In the genomic region with DNA sequence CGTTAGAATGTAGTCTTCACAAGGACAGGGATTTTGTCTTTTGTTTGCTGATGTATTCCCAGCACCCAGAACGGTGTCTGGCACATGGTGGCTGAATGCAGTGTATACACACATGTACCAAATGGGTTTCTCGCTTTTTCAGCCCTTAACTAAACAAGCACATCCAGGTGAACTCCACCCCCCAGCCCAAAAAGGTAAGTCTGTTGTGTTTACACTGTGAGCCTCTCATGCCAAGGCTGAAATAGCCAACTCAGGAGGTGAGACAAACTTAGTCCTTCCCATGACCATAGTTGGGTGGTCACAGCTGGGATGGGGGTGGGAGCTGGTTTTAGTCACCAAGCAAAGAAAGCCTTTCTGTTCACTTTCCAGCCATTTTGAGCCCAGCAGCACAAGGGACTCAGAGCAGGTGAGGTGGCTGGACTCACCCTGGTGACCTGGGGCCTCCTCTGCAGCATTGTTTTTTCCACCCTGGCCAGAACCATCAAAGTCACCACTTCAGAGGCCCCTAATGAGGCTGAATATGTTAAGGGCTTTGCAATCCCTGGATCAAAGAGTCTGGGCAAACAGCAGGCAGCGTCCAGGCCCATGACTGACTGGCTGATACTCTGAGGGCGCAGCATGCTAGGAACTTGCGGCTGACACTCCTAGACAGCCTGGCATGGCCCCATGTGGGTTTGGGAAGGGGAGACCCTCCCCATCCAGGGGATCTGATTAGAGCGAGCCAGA, we compare ENCODE assay signal across 1 cellular context.
TF ChIP-seq lines count a peak whose summit lies in the region.

No MANE protein-coding gene starts in this region.

TF ChIP-seq in IMR-90, 13 proteins besides CTCF, POLR2A, EP300 and RAD21:
- TF ChIP-seq MAFK (IDR thresholded peaks at IDR 0.05; ENCODE audit: low read depth, low read length) (no peak), BHLHE40 (IDR thresholded peaks at IDR 0.05; ENCODE audit: low read depth, low read length) (no peak), MAZ (IDR thresholded peaks at IDR 0.05; ENCODE audit: borderline replicate concordance, low read depth, low read length) (no peak), CHD1 (IDR thresholded peaks at IDR 0.05; ENCODE audit: low read depth, low read length) (no peak), RCOR1 (IDR thresholded peaks at IDR 0.05; ENCODE audit: insufficient replicate concordance, low read length) (no peak), CEBPB (IDR thresholded peaks at IDR 0.05; ENCODE audit: low read depth, low read length) (no peak), NFE2L2 (IDR thresholded peaks at IDR 0.05; ENCODE audit: low read depth, low read length) (no peak), SMC3 (IDR thresholded peaks at IDR 0.05; ENCODE audit: low read depth, low read length) (no peak), RFX5 (IDR thresholded peaks at IDR 0.05; ENCODE audit: low read depth, low read length) (no peak), MXI1 (IDR thresholded peaks at IDR 0.05; ENCODE audit: borderline replicate concordance, low read depth, low read length) (no peak), FOS (IDR thresholded peaks at IDR 0.05; ENCODE audit: low read depth, low read length) (no peak)
- TF ChIP-seq, protein P1, sequence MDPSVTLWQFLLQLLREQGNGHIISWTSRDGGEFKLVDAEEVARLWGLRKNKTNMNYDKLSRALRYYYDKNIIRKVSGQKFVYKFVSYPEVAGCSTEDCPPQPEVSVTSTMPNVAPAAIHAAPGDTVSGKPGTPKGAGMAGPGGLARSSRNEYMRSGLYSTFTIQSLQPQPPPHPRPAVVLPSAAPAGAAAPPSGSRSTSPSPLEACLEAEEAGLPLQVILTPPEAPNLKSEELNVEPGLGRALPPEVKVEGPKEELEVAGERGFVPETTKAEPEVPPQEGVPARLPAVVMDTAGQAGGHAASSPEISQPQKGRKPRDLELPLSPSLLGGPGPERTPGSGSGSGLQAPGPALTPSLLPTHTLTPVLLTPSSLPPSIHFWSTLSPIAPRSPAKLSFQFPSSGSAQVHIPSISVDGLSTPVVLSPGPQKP (IDR thresholded peaks at IDR 0.05; ENCODE audit: borderline replicate concordance, low read depth, low read length) = no peak
- TF ChIP-seq, protein P2, sequence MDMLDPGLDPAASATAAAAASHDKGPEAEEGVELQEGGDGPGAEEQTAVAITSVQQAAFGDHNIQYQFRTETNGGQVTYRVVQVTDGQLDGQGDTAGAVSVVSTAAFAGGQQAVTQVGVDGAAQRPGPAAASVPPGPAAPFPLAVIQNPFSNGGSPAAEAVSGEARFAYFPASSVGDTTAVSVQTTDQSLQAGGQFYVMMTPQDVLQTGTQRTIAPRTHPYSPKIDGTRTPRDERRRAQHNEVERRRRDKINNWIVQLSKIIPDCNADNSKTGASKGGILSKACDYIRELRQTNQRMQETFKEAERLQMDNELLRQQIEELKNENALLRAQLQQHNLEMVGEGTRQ (IDR thresholded peaks at IDR 0.05; ENCODE audit: low read depth, low read length) = no peak
